8 cellular contexts compared by ENCODE assay signal in genomic region chr7:24755541-24756416, GRCh38. TPM values are rescaled to one million over a fixed set of nuclear protein-coding genes. Genes with fewer than 3 reads are reported as not detected.
A peak's percentile ranks its signal among the peaks of the same experiment; 100 is the strongest.
DNase-seq lines count a peak whose midpoint lies in the region; ATAC-seq, FAIRE-seq and TF ChIP-seq lines count a peak whose summit lies in the region.

No MANE protein-coding gene starts in this region.

- peak overlapping the region; percentile 90 for H3K4me3 Mint-ChIP-seq in activated naive CD8-positive, alpha-beta T cell treated with anti-CD3 and anti-CD28 coated beads for 36 hours
- peak overlapping the region; percentile 87 for H3K4me3 Mint-ChIP-seq in mesothelial cell of epicardium

- peak; percentile 70 for ATAC-seq in GM21529 (IDR thresholded peaks at IDR 0.05; ENCODE audit: unreplicated experiment)

- peaks cover 4% of the 10 kb centered on the region for H3K36me3 Mint-ChIP-seq in activated naive CD8-positive, alpha-beta T cell treated with anti-CD3 and anti-CD28 coated beads for 36 hours
- no peaks in the 10 kb centered on the region for H3K36me3 Mint-ChIP-seq in mesothelial cell of epicardium

- H3K27me3 ChIP-seq in HL-60 (ENCODE audit: insufficient read depth, poor library complexity, severe bottlenecking): peaks cover 16% of the 10 kb centered on the region

- TF ChIP-seq CTCF in GM12865 (IDR thresholded peaks at IDR 0.05; ENCODE audit: insufficient read depth, low read depth, low read length, missing control alignments): no peak
- no peak for TF ChIP-seq CTCF in HL-60 (IDR thresholded peaks at IDR 0.05; ENCODE audit: insufficient read depth, low read length)
- no peak for TF ChIP-seq CTCF in mesothelial cell of epicardium (IDR thresholded peaks at IDR 0.05; ENCODE audit: unreplicated experiment)

- DNase-seq in GM12865 (ENCODE audit: low read depth) (peak; percentile 88), HL-60 (ENCODE audit: low read depth in 1 of 2, low spot score in 1 of 2) (peak; percentile 52 to 83), mesothelial cell of epicardium (ENCODE audit: low spot score in 2 of 2, unreplicated experiment in 2 of 2) (no peak), frontal cortex (ENCODE audit: low spot score in 2 of 2) (no peak), T1000 (lab: John Stamatoyannopoulos, UW) (no peak)
- DNase-seq in activated naive CD8-positive, alpha-beta T cell treated with anti-CD3 and anti-CD28 coated beads for 36 hours: peak; percentile 28
- no peak for DNase-seq in activated effector memory CD4-positive, alpha-beta T cell treated with Interleukin-2 at 50 U/mL for 16 hours

- H3K27ac Mint-ChIP-seq in activated naive CD8-positive, alpha-beta T cell treated with anti-CD3 and anti-CD28 coated beads for 36 hours: peak overlapping the region; percentile 86
- no peak overlapping the region for H3K27ac Mint-ChIP-seq in mesothelial cell of epicardium

- FAIRE-seq in frontal cortex (lab: Jason Lieb, UNC): no peak

- no peaks in the 10 kb centered on the region for H3K9me3 Mint-ChIP-seq in activated naive CD8-positive, alpha-beta T cell treated with anti-CD3 and anti-CD28 coated beads for 36 hours
- no peaks in the 10 kb centered on the region for H3K9me3 Mint-ChIP-seq in mesothelial cell of epicardium

- peaks cover 31% of the 10 kb centered on the region for H3K4me1 Mint-ChIP-seq in activated naive CD8-positive, alpha-beta T cell treated with anti-CD3 and anti-CD28 coated beads for 36 hours
- H3K4me1 Mint-ChIP-seq in mesothelial cell of epicardium: peaks cover 17% of the 10 kb centered on the region

- H3K27ac ChIP-seq in HL-60 (replicated peaks): no peak overlapping the region

- peaks cover 53% of the 10 kb centered on the region for H3K27me3 Mint-ChIP-seq in activated naive CD8-positive, alpha-beta T cell treated with anti-CD3 and anti-CD28 coated beads for 36 hours
- H3K27me3 Mint-ChIP-seq in mesothelial cell of epicardium (ENCODE audit: low read depth): peaks cover 41% of the 10 kb centered on the region

- H3K4me3 ChIP-seq in GM12865 (ENCODE audit: low read depth, low read length) (peak overlapping the region; percentile 70), HL-60 (replicated peaks; ENCODE audit: insufficient read depth, low read length) (no peak overlapping the region)

RNA-seq across cellular contexts. Expression of gene GSDME, which starts 1.5 kb away (rescaled TPM):
- 1 to 10 TPM; 6.4 to 7.5 TPM for total RNA-seq in activated naive CD8-positive, alpha-beta T cell treated with anti-CD3 and anti-CD28 coated beads for 36 hours
- total RNA-seq in mesothelial cell of epicardium (9.3 to 10.2 TPM (median 9.8 TPM) in 3 replicates), frontal cortex (39.5 TPM)

Comparison
In these comparisons a context has a peak if more than half of its experiments do, and no peak if none do; other contexts are left out.
1. DNase-seq: peak in GM12865 (single experiment), HL-60 (2 of 2) and activated naive CD8-positive, alpha-beta T cell treated with anti-CD3 and anti-CD28 coated beads for 36 hours (single experiment); none in mesothelial cell of epicardium (0 of 2), activated effector memory CD4-positive, alpha-beta T cell treated with Interleukin-2 at 50 U/mL for 16 hours (single experiment), frontal cortex (0 of 2) and T1000 (single experiment).